16 cellular contexts compared by ENCODE assay signal in the genomic region with DNA sequence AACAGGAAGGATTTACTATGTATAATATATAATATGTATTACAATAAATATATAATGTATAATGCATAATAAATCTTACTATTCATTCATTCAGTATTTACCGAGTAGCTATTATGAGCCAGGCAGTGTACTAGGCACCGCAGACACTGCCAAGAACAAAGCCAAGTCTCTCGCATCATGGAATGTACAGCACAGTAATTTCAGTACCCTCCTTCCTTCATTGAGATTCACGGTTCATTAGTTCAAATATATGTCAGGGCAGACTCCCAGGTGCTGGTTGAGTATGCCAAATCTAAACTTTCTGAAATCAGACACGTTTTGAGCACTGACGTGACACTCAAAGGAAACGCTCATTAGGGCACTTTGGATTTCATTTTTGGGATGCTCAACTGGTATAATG. TPM values are rescaled to one million over a fixed set of nuclear protein-coding genes. Genes with fewer than 3 reads are reported as not detected.
DNase-seq lines count a peak whose midpoint lies in the region; ATAC-seq, FAIRE-seq and TF ChIP-seq lines count a peak whose summit lies in the region.
"Had no signal": no experiment of that assay in that cellular context is flagged by ENCODE, and none has a peak within 500 bp of the region (broad histone marks: within the 10 kb centered on the region; RNA-seq: fewer than 3 reads in every experiment).

No MANE protein-coding gene starts in this region.

- peak overlapping the region; percentile 22 for H3K4me2 ChIP-seq in astrocyte (ENCODE audit: low read length)

- no peaks in the 10 kb centered on the region for H3K36me3 Mint-ChIP-seq in astrocyte (ENCODE audit: low read depth, unreplicated experiment)
- peaks cover 7 to 11% of the 10 kb centered on the region in 2 donors for H3K36me3 Mint-ChIP-seq in stimulated activated naive B cell treated with anti-CD40 and anti-IgM and Interleukin-4, amounts not matched to agents 10 μg/mL and 1 μg/mL and 100 μg/mL, for 72 hours
- no peaks in the 10 kb centered on the region for H3K36me3 Mint-ChIP-seq in CD4-positive, alpha-beta memory T cell

- no peaks in the 10 kb centered on the region for H3K27me3 ChIP-seq in astrocyte (ENCODE audit: insufficient read depth, low read length)
- H3K27me3 ChIP-seq in CD4-positive, alpha-beta memory T cell (ENCODE audit: insufficient read depth, low read length): no peaks in the 10 kb centered on the region
- H3K27me3 ChIP-seq: esophagus squamous epithelium, heart right ventricle, SJSA1 had no signal

- FAIRE-seq in astrocyte (lab: Jason Lieb, UNC): no peak

- H3K4me1 ChIP-seq in astrocyte (ENCODE audit: insufficient read depth, low read length): peaks cover 8% of the 10 kb centered on the region
- H3K4me1 ChIP-seq in CD4-positive, alpha-beta memory T cell (ENCODE audit: insufficient read depth, low read length): peaks cover 34% of the 10 kb centered on the region

- H3K36me3 ChIP-seq in astrocyte (ENCODE audit: insufficient read depth, low read length): no peaks in the 10 kb centered on the region
- no peaks in the 10 kb centered on the region for H3K36me3 ChIP-seq in CD4-positive, alpha-beta memory T cell (ENCODE audit: insufficient read depth, low read length)
- H3K36me3 ChIP-seq: esophagus squamous epithelium, heart right ventricle, SJSA1 had no signal

- peak; percentile 19 for ATAC-seq in stimulated activated naive CD8-positive, alpha-beta T cell treated with anti-CD3 and anti-CD28 coated beads, Interleukin-15, Interleukin-2, amounts not matched to agents 100 U/mL and 50 U/mL, for 24 hours
- no peak for ATAC-seq in stimulated activated naive CD8-positive, alpha-beta T cell treated with anti-CD3 and anti-CD28 coated beads, Interleukin-15, amount 100 ng/mL, for 72 hours
- ATAC-seq in HG03175 (IDR thresholded peaks at IDR 0.05; ENCODE audit: unreplicated experiment): peak; percentile 42
- ATAC-seq in stimulated activated naive B cell treated with anti-CD40 and anti-IgM and Interleukin-4, amounts not matched to agents 10 μg/mL and 1 μg/mL and 100 μg/mL, for 72 hours (replicated peaks): peak; percentile 68 to 74
- ATAC-seq: heart right ventricle, left cardiac atrium, WTC11 had no signal

- peak overlapping the region in 1 of 2 donors; percentile 44 for H3K4me3 Mint-ChIP-seq in stimulated activated naive CD8-positive, alpha-beta T cell treated with anti-CD3 and anti-CD28 coated beads, Interleukin-15, amount 100 ng/mL, for 72 hours
- H3K4me3 Mint-ChIP-seq in astrocyte (ENCODE audit: unreplicated experiment): no peak overlapping the region
- no peak overlapping the region for H3K4me3 Mint-ChIP-seq in stimulated activated naive B cell treated with anti-CD40 and anti-IgM and Interleukin-4, amounts not matched to agents 10 μg/mL and 1 μg/mL and 100 μg/mL, for 72 hours
- H3K4me3 Mint-ChIP-seq in CD4-positive, alpha-beta memory T cell: peak overlapping the region in 1 of 8 donors; percentile 14

- H3K9me3 ChIP-seq in astrocyte (ENCODE audit: insufficient read depth, low read depth, low read length): no peaks in the 10 kb centered on the region
- no peaks in the 10 kb centered on the region for H3K9me3 ChIP-seq in CD4-positive, alpha-beta memory T cell (ENCODE audit: control insufficient read depth in 1 of 2, low read length in 2 of 2)
- H3K9me3 ChIP-seq: esophagus squamous epithelium, SJSA1 had no signal

- H3K4me1 Mint-ChIP-seq in stimulated activated naive CD8-positive, alpha-beta T cell treated with anti-CD3 and anti-CD28 coated beads, Interleukin-15, amount 100 ng/mL, for 72 hours: peaks cover 47% of the 10 kb centered on the region
- H3K4me1 Mint-ChIP-seq in astrocyte (ENCODE audit: low read depth, unreplicated experiment): peaks cover 8% of the 10 kb centered on the region
- peaks cover 34 to 82% of the 10 kb centered on the region in 2 donors for H3K4me1 Mint-ChIP-seq in stimulated activated naive B cell treated with anti-CD40 and anti-IgM and Interleukin-4, amounts not matched to agents 10 μg/mL and 1 μg/mL and 100 μg/mL, for 72 hours
- peaks cover 19 to 34% (median 27%) of the 10 kb centered on the region in 4 donors for H3K4me1 Mint-ChIP-seq in CD4-positive, alpha-beta memory T cell

- no peaks in the 10 kb centered on the region for H3K27me3 Mint-ChIP-seq in stimulated activated naive CD8-positive, alpha-beta T cell treated with anti-CD3 and anti-CD28 coated beads, Interleukin-15, amount 100 ng/mL, for 72 hours
- no peaks in the 10 kb centered on the region for H3K27me3 Mint-ChIP-seq in astrocyte (ENCODE audit: low read depth, unreplicated experiment)
- no peaks in the 10 kb centered on the region for H3K27me3 Mint-ChIP-seq in stimulated activated naive B cell treated with anti-CD40 and anti-IgM and Interleukin-4, amounts not matched to agents 10 μg/mL and 1 μg/mL and 100 μg/mL, for 72 hours
- H3K27me3 Mint-ChIP-seq in CD4-positive, alpha-beta memory T cell: peaks cover 1 to 2% of the 10 kb centered on the region in 2 donors

- H2AFZ ChIP-seq in astrocyte (ENCODE audit: low read depth, low read length): no peak overlapping the region
- H2AFZ ChIP-seq: GM23248 had no signal

- TF ChIP-seq CTCF in astrocyte (IDR thresholded peaks at IDR 0.05; ENCODE audit: insufficient read depth, low read depth, low read length): no peak

- H4K20me1 ChIP-seq in astrocyte (ENCODE audit: insufficient read depth, low read length): peaks cover 47% of the 10 kb centered on the region

- peak overlapping the region in 1 of 2 donors; percentile 72 for H3K27ac Mint-ChIP-seq in stimulated activated naive CD8-positive, alpha-beta T cell treated with anti-CD3 and anti-CD28 coated beads, Interleukin-15, amount 100 ng/mL, for 72 hours
- no peak overlapping the region for H3K27ac Mint-ChIP-seq in astrocyte (ENCODE audit: unreplicated experiment)
- peak overlapping the region; percentile 42 for H3K27ac Mint-ChIP-seq in stimulated activated naive B cell treated with anti-CD40 and anti-IgM and Interleukin-4, amounts not matched to agents 10 μg/mL and 1 μg/mL and 100 μg/mL, for 72 hours
- peak overlapping the region in 2 of 7 donors; percentile 4 to 10 for H3K27ac Mint-ChIP-seq in CD4-positive, alpha-beta memory T cell

- intact Hi-C loops in CD4-positive, alpha-beta memory T cell (cut with micrococcal nuclease): no loop called here

- no peak overlapping the region for H3K4me3 ChIP-seq in astrocyte (ENCODE audit: insufficient read depth, low read depth, low read length)
- no peak overlapping the region for H3K4me3 ChIP-seq in CD4-positive, alpha-beta memory T cell (ENCODE audit: low read length in 2 of 2)
- H3K4me3 ChIP-seq: esophagus squamous epithelium, GM23248, heart right ventricle, SJSA1 had no signal

- DNase-seq in stimulated activated naive CD8-positive, alpha-beta T cell treated with anti-CD3 and anti-CD28 coated beads, Interleukin-15, Interleukin-2, amounts not matched to agents 100 U/mL and 50 U/mL, for 24 hours: no peak
- no peak for DNase-seq in stimulated activated naive CD8-positive, alpha-beta T cell treated with anti-CD3 and anti-CD28 coated beads, Interleukin-15, amount 100 ng/mL, for 72 hours
- no peak for DNase-seq in astrocyte (ENCODE audit: low read depth)
- no peak for DNase-seq in stimulated activated naive B cell treated with anti-CD40 and anti-IgM and Interleukin-4, amounts not matched to agents 10 μg/mL and 1 μg/mL and 100 μg/mL, for 72 hours
- no peak for DNase-seq in SK-N-DZ (ENCODE audit: low spot score)
- no peak for DNase-seq in CD4-positive, alpha-beta memory T cell
- no peak for DNase-seq in cerebellar cortex (ENCODE audit: low spot score)
- DNase-seq: activated T-cell treated with anti-CD3 and anti-CD28 coated beads for 4 hours, esophagus squamous epithelium, GM23248, heart right ventricle, left cardiac atrium, NCI-H2171 treated with DMSO at 0.1 percent for 48 hours had no signal

- no peaks in the 10 kb centered on the region for H3K9me3 Mint-ChIP-seq in stimulated activated naive CD8-positive, alpha-beta T cell treated with anti-CD3 and anti-CD28 coated beads, Interleukin-15, amount 100 ng/mL, for 72 hours
- H3K9me3 Mint-ChIP-seq in astrocyte (ENCODE audit: unreplicated experiment): peaks cover 2% of the 10 kb centered on the region
- no peaks in the 10 kb centered on the region for H3K9me3 Mint-ChIP-seq in stimulated activated naive B cell treated with anti-CD40 and anti-IgM and Interleukin-4, amounts not matched to agents 10 μg/mL and 1 μg/mL and 100 μg/mL, for 72 hours
- H3K9me3 Mint-ChIP-seq in CD4-positive, alpha-beta memory T cell: no peaks in the 10 kb centered on the region

- CTCF ChIA-PET in CD4-positive, alpha-beta memory T cell (lab: Charles Lee; ENCODE audit: partially characterized antibody): interaction anchor here (0.8 kb wide), 1 partner anchor 9 kb away, joined by 3 read pairs; the partner anchor contains the start of gene USP6NL

- POLR2A ChIA-PET in CD4-positive, alpha-beta memory T cell (lab: Charles Lee; ENCODE audit: partially characterized antibody): no interaction called here

- H3K27ac ChIP-seq in astrocyte (ENCODE audit: low read depth, low read length): no peak overlapping the region
- no peak overlapping the region for H3K27ac ChIP-seq in CD4-positive, alpha-beta memory T cell (ENCODE audit: low read depth, low read length)
- H3K27ac ChIP-seq: GM23248, heart right ventricle, SJSA1 had no signal

- H3K9ac ChIP-seq in astrocyte (ENCODE audit: low read length): no peak overlapping the region
- H3K9ac ChIP-seq: GM23248 had no signal

- peaks cover 93% of the 10 kb centered on the region for H3K79me2 ChIP-seq in astrocyte (ENCODE audit: insufficient read depth, low read length)

RNA-seq across cellular contexts. Expression of gene USP6NL, which starts 9.1 kb away (rescaled TPM):
- 15.1 and 16.6 TPM in 2 replicates for total RNA-seq in astrocyte
- 15.8 and 19.0 TPM in 2 replicates for polyA plus RNA-seq in SK-N-DZ (2014; cell fraction: cytosol; rRNA removed)
- 12.5 and 13.6 TPM in 2 replicates for polyA plus RNA-seq in SK-N-DZ (2014; cell fraction: nucleus; rRNA removed)
- 1 to 10 TPM; 3.9 to 4.8 TPM for total RNA-seq in CD4-positive, alpha-beta memory T cell
- 1 to 10 TPM; 2.2 to 2.7 TPM for polyA plus RNA-seq in CD4-positive, alpha-beta memory T cell
